Comparison of ENCODE assay signal across 8 cellular contexts in genomic region chr14:88824314-88825077, GRCh38. TPM values are rescaled to one million over a fixed set of nuclear protein-coding genes. Genes with fewer than 3 reads are reported as not detected.
DNase-seq lines count a peak whose midpoint lies in the region; ATAC-seq, FAIRE-seq and TF ChIP-seq lines count a peak whose summit lies in the region.

Gene TTC8, plus strand, starts transcription at chr14:88824651. Its CDS starts 57 bp downstream, at chr14:88824708.

- no peaks in the 10 kb centered on the region for H3K27me3 ChIP-seq in Loucy (ENCODE audit: insufficient read depth, low read length, poor library complexity, severe bottlenecking)
- no peaks in the 10 kb centered on the region for H3K27me3 ChIP-seq in RWPE2 (ENCODE audit: insufficient read depth, poor library complexity, severe bottlenecking)

- ATAC-seq in RWPE2 (ENCODE audit: low read depth) (peak; percentile 98), natural killer cell (peak; percentile 96 to 98 (median 96))

- no peaks in the 10 kb centered on the region for H4K20me1 ChIP-seq in Loucy (ENCODE audit: insufficient read depth, low read length, poor library complexity, severe bottlenecking)

- H3K4me1 ChIP-seq in Loucy (ENCODE audit: insufficient read depth, low read length, poor library complexity, severe bottlenecking) (peaks cover 6% of the 10 kb centered on the region), RWPE2 (ENCODE audit: insufficient read depth, poor library complexity, severe bottlenecking) (peaks cover 8% of the 10 kb centered on the region)

- peaks cover 16 to 39% of the 10 kb centered on the region in 2 donors for H3K27me3 Mint-ChIP-seq in natural killer cell (ENCODE audit: low read depth in 2 of 2)

- H3F3A ChIP-seq in Loucy (ENCODE audit: low read depth) = no peaks in the 10 kb centered on the region

- H3K4me3 ChIP-seq in Loucy (ENCODE audit: low read length, poor library complexity, severe bottlenecking) = peak within 1 kb of the TSS; percentile 75
- H3K4me3 ChIP-seq in RWPE2 (ENCODE audit: severe bottlenecking) = peak within 1 kb of the TSS; percentile 50
- H3K4me3 ChIP-seq in fibroblast of pulmonary artery (replicated peaks; ENCODE audit: low read depth, low read length) = peak within 1 kb of the TSS; percentile 78

- peak within 1 kb of the TSS; percentile 87 for H3K4me2 ChIP-seq in Loucy (ENCODE audit: low read depth, low read length, poor library complexity, severe bottlenecking)

- peak within 1 kb of the TSS; percentile 69 for H3K9ac ChIP-seq in Loucy (ENCODE audit: low read depth, low read length, poor library complexity, severe bottlenecking)

- H3K79me2 ChIP-seq in Loucy (ENCODE audit: insufficient read depth, low read length) = no peaks in the 10 kb centered on the region

- H3K4me1 Mint-ChIP-seq in natural killer cell = peaks cover 0 to 13% of the 10 kb centered on the region in 2 donors

- H3K27ac Mint-ChIP-seq in natural killer cell = peak within 1 kb of the TSS; percentile 92 to 94

- H3K9me3 Mint-ChIP-seq in natural killer cell = no peaks in the 10 kb centered on the region

- peak; percentile 87 for TF ChIP-seq POLR2A in H54 (IDR thresholded peaks at IDR 0.05; ENCODE audit: low read depth, low read length)

- intact Hi-C loops in natural killer cell (cut with micrococcal nuclease) = loop anchor here (1.0 kb wide), 1 partner anchor 32 kb away; the partner anchor contains the start of gene EML5

- DNase-seq in ELF-1 (ENCODE audit: low read depth, low spot score) (peak; percentile 97), H54 (ENCODE audit: insufficient read length, low spot score) (peak; percentile 58), RWPE2 (ENCODE audit: low spot score) (peak; percentile 93), fibroblast of pulmonary artery (ENCODE audit: low read depth) (peak; percentile 92), natural killer cell (peak; percentile 79)
- DNase-seq in activated effector memory CD4-positive, alpha-beta T cell treated with Interleukin-2 at 50 U/mL for 16 hours = peak; percentile 71
- peak; percentile 71 to 98 (median 83) for DNase-seq in stimulated activated naive CD4-positive, alpha-beta T cell (lab: John Stamatoyannopoulos, UW)

- no peaks in the 10 kb centered on the region for H3K9me2 ChIP-seq in Loucy (replicated peaks; ENCODE audit: low read depth, low read length)

- H3K27ac ChIP-seq in RWPE2 (ENCODE audit: poor library complexity, severe bottlenecking) = peak within 1 kb of the TSS; percentile 56

- TF ChIP-seq CTCF in Loucy (conservative IDR thresholded peaks at IDR 0.05; ENCODE audit: low read length) (no peak), RWPE2 (IDR thresholded peaks at IDR 0.05; ENCODE audit: poor library complexity, severe bottlenecking) (no peak), fibroblast of pulmonary artery (IDR thresholded peaks at IDR 0.05; ENCODE audit: low read length, missing control alignments) (no peak), natural killer cell (IDR thresholded peaks at IDR 0.05) (no peak)

- H2AFZ ChIP-seq in Loucy (ENCODE audit: low read length) = peak within 1 kb of the TSS; percentile 95

- H3K36me3 ChIP-seq in Loucy (ENCODE audit: insufficient read depth, low read length) (no peaks in the 10 kb centered on the region), RWPE2 (ENCODE audit: low read depth) (no peaks in the 10 kb centered on the region)

- peak; percentile 89 for FAIRE-seq in H54 (lab: Jason Lieb, UNC)

- peak within 1 kb of the TSS; percentile 87 for H3K4me3 Mint-ChIP-seq in natural killer cell

- H3K36me3 Mint-ChIP-seq in natural killer cell = no peaks in the 10 kb centered on the region

- H3K9me3 ChIP-seq in Loucy (ENCODE audit: insufficient read depth, low read depth, low read length) (no peaks in the 10 kb centered on the region), RWPE2 (ENCODE audit: severe bottlenecking) (no peaks in the 10 kb centered on the region)

RNA-seq across cellular contexts. Expression of gene TTC8, which starts in this region (rescaled TPM):
- total RNA-seq in natural killer cell = 1 to 10 TPM; 1.3 to 2.4 (median 1.9) TPM

Comparison
In these comparisons a context has a peak if more than half of its experiments do, and no peak if none do; other contexts are left out.
1. Peak in every context shown above with its lines: DNase-seq, ATAC-seq, H3K4me3 ChIP-seq and H3K27ac ChIP-seq.